12 cellular contexts compared by ENCODE assay signal in the genomic region with DNA sequence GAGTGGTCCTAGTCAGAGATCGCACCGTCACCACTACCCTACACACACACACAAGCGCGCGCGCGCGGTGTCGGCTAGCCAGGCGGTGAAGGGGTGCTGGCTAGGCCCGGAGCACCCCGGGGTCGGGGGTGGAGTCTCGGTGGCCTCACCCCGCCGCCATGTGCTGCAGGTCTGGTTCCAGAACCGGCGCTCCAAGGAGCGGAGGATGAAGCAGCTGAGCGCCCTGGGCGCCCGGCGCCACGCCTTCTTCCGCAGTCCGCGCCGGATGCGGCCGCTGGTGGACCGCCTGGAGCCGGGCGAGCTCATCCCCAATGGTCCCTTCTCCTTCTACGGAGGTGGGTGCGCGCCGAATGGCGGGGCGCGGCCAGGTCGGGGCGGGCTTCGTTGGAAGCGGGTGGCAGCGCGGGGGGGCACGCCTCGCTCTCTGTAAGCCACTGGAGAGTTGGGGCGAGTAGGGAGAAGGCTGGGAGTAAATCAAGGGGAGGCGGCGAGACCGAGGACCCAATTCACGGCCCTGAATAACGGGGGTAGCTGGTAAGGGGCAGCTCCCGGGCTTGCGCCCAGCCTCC. TPM values are rescaled to one million over a fixed set of nuclear protein-coding genes. Genes with fewer than 3 reads are reported as not detected.
DNase-seq lines count a peak whose midpoint lies in the region; ATAC-seq and TF ChIP-seq lines count a peak whose summit lies in the region.
"Had no signal": no experiment of that assay in that cellular context is flagged by ENCODE, and none has a peak within 500 bp of the region (broad histone marks: within the 10 kb centered on the region; RNA-seq: fewer than 3 reads in every experiment).

No MANE protein-coding gene starts in this region.

- H3K4me1 ChIP-seq in iPS-20b (ENCODE audit: insufficient read depth, low read length) (peaks cover 18% of the 10 kb centered on the region), MM.1S (ENCODE audit: low read length) (no peaks in the 10 kb centered on the region)

- peak; percentile 26 for ATAC-seq in activated CD8-positive, alpha-beta memory T cell treated with anti-CD3 and anti-CD28 coated beads, Interleukin-2, amount 10 ng/mL, durations not matched to agents 7 days and 5 days
- ATAC-seq in activated T-cell treated with anti-CD3 and anti-CD28 coated beads, Interleukin-2, amount 50 U/mL, for 4 hours = peak; percentile 9 to 16
- ATAC-seq in HG03108 (IDR thresholded peaks at IDR 0.05; ENCODE audit: unreplicated experiment) = no peak

- no peaks in the 10 kb centered on the region for H3K36me3 ChIP-seq in iPS-20b (ENCODE audit: insufficient read depth, low read depth, low read length)
- no peaks in the 10 kb centered on the region for H3K36me3 ChIP-seq in MM.1S (replicated peaks; ENCODE audit: insufficient read depth, low read length)

- H3K9me3 ChIP-seq in iPS-20b (ENCODE audit: insufficient read depth, low read depth, low read length) = peaks cover 4% of the 10 kb centered on the region; the same call in 1 of the 2 replicates
- H3K9me3 ChIP-seq in MM.1S (replicated peaks; ENCODE audit: insufficient read depth, low read length) = no peaks in the 10 kb centered on the region

- no peak overlapping the region for H3K9ac ChIP-seq in iPS-20b (ENCODE audit: low read depth, low read length)
- no peak overlapping the region for H3K9ac ChIP-seq in MM.1S (ENCODE audit: low read length)

- H3K79me2 ChIP-seq in MM.1S (ENCODE audit: low read length) = no peaks in the 10 kb centered on the region

- CTCF ChIA-PET in activated CD8-positive, alpha-beta memory T cell treated with anti-CD3 and anti-CD28 coated beads, Interleukin-2, amount 10 ng/mL, durations not matched to agents 7 days and 5 days (lab: Charles Lee) = no interaction called here

- H3K27ac ChIP-seq in iPS-20b (ENCODE audit: low read length) = no peak overlapping the region
- no peak overlapping the region for H3K27ac ChIP-seq in MM.1S (ENCODE audit: low read length)

- H3F3A ChIP-seq in MM.1S (ENCODE audit: insufficient read depth, low read length) = no peaks in the 10 kb centered on the region

- no peak overlapping the region for H2AFZ ChIP-seq in MM.1S (ENCODE audit: low read length)

- H3K36me3 Mint-ChIP-seq in activated CD8-positive, alpha-beta memory T cell treated with anti-CD3 and anti-CD28 coated beads, Interleukin-2, amount 10 ng/mL, durations not matched to agents 7 days and 5 days = peaks cover 4% of the 10 kb centered on the region
- H3K36me3 Mint-ChIP-seq in activated T-cell treated with anti-CD3 and anti-CD28 coated beads, Interleukin-2, amount 50 U/mL, for 4 hours (ENCODE audit: insufficient read depth) = no peaks in the 10 kb centered on the region
- H3K36me3 Mint-ChIP-seq: T-cell had no signal

- H3K27me3 Mint-ChIP-seq in activated CD8-positive, alpha-beta memory T cell treated with anti-CD3 and anti-CD28 coated beads, Interleukin-2, amount 10 ng/mL, durations not matched to agents 7 days and 5 days = peaks cover 87% of the 10 kb centered on the region
- peaks cover 84% of the 10 kb centered on the region for H3K27me3 Mint-ChIP-seq in activated T-cell treated with anti-CD3 and anti-CD28 coated beads, Interleukin-2, amount 50 U/mL, for 4 hours (ENCODE audit: low read depth)

- peak overlapping the region; percentile 38; the same call in 1 of the 2 replicates for H3K4me3 ChIP-seq in iPS-20b (ENCODE audit: low read length)
- H3K4me3 ChIP-seq in MM.1S (ENCODE audit: low read length) = no peak overlapping the region

- no peak for TF ChIP-seq CTCF in MM.1S (IDR thresholded peaks at IDR 0.05; ENCODE audit: low read length)

- H3K9me2 ChIP-seq in MM.1S (replicated peaks; ENCODE audit: insufficient read depth, low read length) = no peaks in the 10 kb centered on the region

- peaks cover 100% of the 10 kb centered on the region for H3K27me3 ChIP-seq in iPS-20b (ENCODE audit: insufficient read depth, low read length)
- H3K27me3 ChIP-seq in MM.1S (replicated peaks; ENCODE audit: insufficient read depth, low read length) = peaks cover 98% of the 10 kb centered on the region

- no peak overlapping the region for H3K27ac Mint-ChIP-seq in activated CD8-positive, alpha-beta memory T cell treated with anti-CD3 and anti-CD28 coated beads, Interleukin-2, amount 10 ng/mL, durations not matched to agents 7 days and 5 days
- H3K27ac Mint-ChIP-seq: activated naive CD4-positive, alpha-beta T cell treated with anti-CD3 and anti-CD28 coated beads, Interleukin-2, amount 50 U/mL, for 72 hours had no signal

- H4K20me1 ChIP-seq in MM.1S (ENCODE audit: insufficient read depth, low read length) = no peaks in the 10 kb centered on the region

- no peaks in the 10 kb centered on the region for H3K9me3 Mint-ChIP-seq in activated CD8-positive, alpha-beta memory T cell treated with anti-CD3 and anti-CD28 coated beads, Interleukin-2, amount 10 ng/mL, durations not matched to agents 7 days and 5 days (ENCODE audit: low read depth)
- H3K9me3 Mint-ChIP-seq in activated T-cell treated with anti-CD3 and anti-CD28 coated beads, Interleukin-2, amount 50 U/mL, for 4 hours = no peaks in the 10 kb centered on the region
- H3K9me3 Mint-ChIP-seq: activated naive CD4-positive, alpha-beta T cell treated with anti-CD3 and anti-CD28 coated beads, Interleukin-2, amount 50 U/mL, for 72 hours had no signal

- H3K4me2 ChIP-seq in MM.1S (ENCODE audit: low read depth, low read length) = no peak overlapping the region

- DNase-seq in activated CD8-positive, alpha-beta memory T cell treated with anti-CD3 and anti-CD28 coated beads, Interleukin-2, amount 10 ng/mL, durations not matched to agents 7 days and 5 days = no peak
- no peak for DNase-seq in activated CD8-positive, alpha-beta memory T cell treated with anti-CD3 and anti-CD28 coated beads for 24 hours
- DNase-seq in activated T-cell treated with anti-CD3 and anti-CD28 coated beads, Interleukin-2, amount 50 U/mL, for 4 hours = no peak
- peak; percentile 37 for DNase-seq in stimulated activated CD8-positive, alpha-beta memory T cell treated with anti-CD3 and anti-CD28 coated beads, Interleukin-4, amount 100 ng/mL, for 48 hours
- DNase-seq in MM.1S (no peak), NCI-H2227 treated with DMSO at 0.1 percent for 48 hours (lab: John Stamatoyannopoulos, UW) (no peak)
- DNase-seq: NCI-H226 had no signal

- peak overlapping the region; percentile 1 for H3K4me3 Mint-ChIP-seq in activated CD8-positive, alpha-beta memory T cell treated with anti-CD3 and anti-CD28 coated beads, Interleukin-2, amount 10 ng/mL, durations not matched to agents 7 days and 5 days
- no peak overlapping the region for H3K4me3 Mint-ChIP-seq in activated T-cell treated with anti-CD3 and anti-CD28 coated beads, Interleukin-2, amount 50 U/mL, for 4 hours

- H3K4me1 Mint-ChIP-seq in activated CD8-positive, alpha-beta memory T cell treated with anti-CD3 and anti-CD28 coated beads, Interleukin-2, amount 10 ng/mL, durations not matched to agents 7 days and 5 days = peaks cover 25% of the 10 kb centered on the region
- H3K4me1 Mint-ChIP-seq in activated T-cell treated with anti-CD3 and anti-CD28 coated beads, Interleukin-2, amount 50 U/mL, for 4 hours (ENCODE audit: low read depth) = peaks cover 33% of the 10 kb centered on the region

RNA-seq across cellular contexts. Expression of gene LHX1, which starts 4.8 kb away (rescaled TPM):
- under 1 TPM in 1 of 2 experiments, not detected in 1; 0.66 TPM for total RNA-seq in activated CD8-positive, alpha-beta memory T cell treated with anti-CD3 and anti-CD28 coated beads, Interleukin-2, amount 10 ng/mL, durations not matched to agents 7 days and 5 days
- not detected for total RNA-seq in activated T-cell treated with anti-CD3 and anti-CD28 coated beads, Interleukin-2, amount 50 U/mL, for 4 hours
- total RNA-seq: activated naive CD4-positive, alpha-beta T cell treated with anti-CD3 and anti-CD28 coated beads, Interleukin-2, amount 50 U/mL, for 72 hours; posterior vena cava; T-cell had no signal

RNA-seq across cellular contexts. Expression of gene AATF, which starts 6.6 kb away (rescaled TPM):
- total RNA-seq in activated CD8-positive, alpha-beta memory T cell treated with anti-CD3 and anti-CD28 coated beads, Interleukin-2, amount 10 ng/mL, durations not matched to agents 7 days and 5 days = 10 to 100 TPM; 78.7 to 84.5 TPM
- 100 to 1,000 TPM; 159 to 191 (median 177) TPM for total RNA-seq in activated T-cell treated with anti-CD3 and anti-CD28 coated beads, Interleukin-2, amount 50 U/mL, for 4 hours
